1 cellular context compared by ENCODE assay signal in the genomic region with DNA sequence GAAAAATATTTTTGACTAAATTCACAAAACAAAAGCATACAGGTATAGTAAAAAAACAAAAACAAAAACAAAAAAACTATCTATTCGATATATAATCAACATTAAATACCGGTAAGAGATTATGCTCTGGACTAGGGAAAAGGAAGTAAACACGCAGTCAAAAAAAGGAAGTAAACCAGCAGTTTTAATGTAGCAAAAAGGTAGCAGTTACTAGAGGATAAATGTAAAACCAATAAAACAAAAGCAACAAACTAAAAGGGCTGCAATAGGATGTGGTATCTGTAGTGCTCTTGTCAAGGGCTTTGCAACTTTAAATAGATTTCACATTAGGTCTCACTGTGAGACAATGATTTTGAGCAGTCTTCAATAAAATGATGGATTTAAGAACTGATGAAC.
TF ChIP-seq lines count a peak whose summit lies in the region.

No MANE protein-coding gene starts in this region.

TF ChIP-seq in endothelial cell of umbilical vein, 7 proteins besides CTCF, POLR2A, EP300 and RAD21 (continued from another document):
- TF ChIP-seq, protein P1, sequence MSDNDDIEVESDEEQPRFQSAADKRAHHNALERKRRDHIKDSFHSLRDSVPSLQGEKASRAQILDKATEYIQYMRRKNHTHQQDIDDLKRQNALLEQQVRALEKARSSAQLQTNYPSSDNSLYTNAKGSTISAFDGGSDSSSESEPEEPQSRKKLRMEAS (IDR thresholded peaks at IDR 0.05; ENCODE audit: insufficient read depth, insufficient read length) = no peak
- TF ChIP-seq EZH2 (IDR thresholded peaks at IDR 0.05; ENCODE audit: borderline replicate concordance, low read depth, low read length, severe bottlenecking) (no peak), GATA2 (IDR thresholded peaks at IDR 0.05; ENCODE audit: insufficient read depth, insufficient read length, low read depth, low read length) (no peak), JUN (IDR thresholded peaks at IDR 0.05; ENCODE audit: borderline replicate concordance, insufficient read depth, insufficient read length, low read depth) (no peak), POLR2AphosphoS5 (IDR thresholded peaks at IDR 0.05; ENCODE audit: insufficient read depth, low read depth, low read length) (no peak)
